1 cellular context compared by ENCODE assay signal in genomic region chr1:31701137-31701736, GRCh38.
A peak's percentile ranks its signal among the peaks of the same experiment; 100 is the strongest.
TF ChIP-seq lines count a peak whose summit lies in the region.

No MANE protein-coding gene starts in this region.

TF ChIP-seq in HepG2, 621 proteins besides CTCF, POLR2A, EP300 and RAD21 (continues in another document):
- TF ChIP-seq ZNF580 (CRISPR knock-in tag; IDR thresholded peaks at IDR 0.05; ENCODE audit: borderline replicate concordance, low read depth) (peak; percentile 68; the same call in 1 of the 2 replicates), UBTF (CRISPR knock-in tag; IDR thresholded peaks at IDR 0.05) (peak; percentile 25; the same call in 1 of the 2 replicates), ZNF747 (CRISPR knock-in tag; IDR thresholded peaks at IDR 0.05; ENCODE audit: borderline replicate concordance) (no peak; the same call in 1 of the 2 replicates), SAP130 (CRISPR knock-in tag; IDR thresholded peaks at IDR 0.05; ENCODE audit: low read depth) (peak; percentile 72), THRA (CRISPR knock-in tag; IDR thresholded peaks at IDR 0.05; ENCODE audit: borderline replicate concordance) (peak; percentile 41; the same call in 1 of the 2 replicates), ATF3 (CRISPR knock-in tag; IDR thresholded peaks at IDR 0.05) (peak; percentile 99), ARHGAP35 (CRISPR knock-in tag; IDR thresholded peaks at IDR 0.05; ENCODE audit: borderline replicate concordance) (no peak), ZBTB38 (CRISPR knock-in tag; IDR thresholded peaks at IDR 0.05) (no peak), NR2C2 (CRISPR knock-in tag; IDR thresholded peaks at IDR 0.05; ENCODE audit: borderline replicate concordance) (peak; percentile 66; the same call in 1 of the 2 replicates), PBX2 (CRISPR knock-in tag; IDR thresholded peaks at IDR 0.05) (no peak), ZNF564 (CRISPR knock-in tag; IDR thresholded peaks at IDR 0.05) (0 out of 2 replicates have a peak, but pooled peaks have one; percentile 53), ZNF614 (CRISPR knock-in tag; IDR thresholded peaks at IDR 0.05; ENCODE audit: borderline replicate concordance) (peak; percentile 43; the same call in 1 of the 2 replicates), ZNF281 (CRISPR knock-in tag; IDR thresholded peaks at IDR 0.05; ENCODE audit: borderline replicate concordance) (peak; percentile 99), SMAD9 (CRISPR knock-in tag; IDR thresholded peaks at IDR 0.05) (no peak), TBX2 (CRISPR knock-in tag; IDR thresholded peaks at IDR 0.05; ENCODE audit: borderline replicate concordance) (peak; percentile 80; the same call in 1 of the 2 replicates), ZNF800 (CRISPR knock-in tag; IDR thresholded peaks at IDR 0.05) (no peak), CSRNP2 (CRISPR knock-in tag; conservative IDR thresholded peaks at IDR 0.05; ENCODE audit: low read depth) (no peak), TRAFD1 (CRISPR knock-in tag; IDR thresholded peaks at IDR 0.05; ENCODE audit: borderline replicate concordance) (no peak), ERF (CRISPR knock-in tag; IDR thresholded peaks at IDR 0.05) (peak; percentile 67; the same call in 1 of the 2 replicates), ELF1 (CRISPR knock-in tag; IDR thresholded peaks at IDR 0.05) (no peak), ZNF382 (CRISPR knock-in tag; IDR thresholded peaks at IDR 0.05; ENCODE audit: borderline replicate concordance) (no peak), YEATS2 (CRISPR knock-in tag; IDR thresholded peaks at IDR 0.05; ENCODE audit: borderline replicate concordance) (0 out of 2 replicates have a peak, but pooled peaks have one; percentile 36), ZNF891 (CRISPR knock-in tag; IDR thresholded peaks at IDR 0.05) (peak; percentile 28; the same call in 1 of the 2 replicates), RORA (CRISPR knock-in tag; IDR thresholded peaks at IDR 0.05) (no peak), ZNF766 (CRISPR knock-in tag; IDR thresholded peaks at IDR 0.05; ENCODE audit: borderline replicate concordance) (no peak), ZNF616 (CRISPR knock-in tag; IDR thresholded peaks at IDR 0.05; ENCODE audit: low read depth) (no peak), ZXDC (CRISPR knock-in tag; IDR thresholded peaks at IDR 0.05) (peak; percentile 64; the same call in 1 of the 2 replicates), MBNL3 (CRISPR knock-in tag; conservative IDR thresholded peaks at IDR 0.05) (no peak), TEAD3 (CRISPR knock-in tag; optimal IDR thresholded peaks at IDR 0.05; ENCODE audit: borderline replicate concordance) (peak; percentile 92), ATF7 (IDR thresholded peaks at IDR 0.05) (peak; percentile 43; the same call in 1 of the 2 replicates), ATF7 (CRISPR knock-in tag; IDR thresholded peaks at IDR 0.05) (peak; percentile 97), ZBTB21 (CRISPR knock-in tag; IDR thresholded peaks at IDR 0.05) (no peak; the same call in 1 of the 2 replicates), ZNF10 (CRISPR knock-in tag; IDR thresholded peaks at IDR 0.05; ENCODE audit: borderline replicate concordance, low read depth) (no peak), EHMT2 (IDR thresholded peaks at IDR 0.05; ENCODE audit: borderline replicate concordance, low read depth, low read length) (no peak), ZNF232 (CRISPR knock-in tag; IDR thresholded peaks at IDR 0.05; ENCODE audit: borderline replicate concordance) (no peak), ZBTB25 (CRISPR knock-in tag; IDR thresholded peaks at IDR 0.05) (0 out of 2 replicates have a peak, but pooled peaks have one; percentile 65), NFYB (CRISPR knock-in tag; IDR thresholded peaks at IDR 0.05) (no peak), RFX1 (IDR thresholded peaks at IDR 0.05) (no peak), MAX (IDR thresholded peaks at IDR 0.05) (no peak), ASH2L (IDR thresholded peaks at IDR 0.05; ENCODE audit: insufficient read length, low read depth, low read length) (peak; percentile 57), FOXC1 (CRISPR knock-in tag; IDR thresholded peaks at IDR 0.05; ENCODE audit: borderline replicate concordance) (no peak), TP53 (CRISPR knock-in tag; conservative IDR thresholded peaks at IDR 0.05) (no peak), BRCA1 (CRISPR knock-in tag; IDR thresholded peaks at IDR 0.05) (no peak), ZSCAN12 (CRISPR knock-in tag; IDR thresholded peaks at IDR 0.05) (no peak), ZNF709 (CRISPR knock-in tag; IDR thresholded peaks at IDR 0.05) (no peak)
